In the genomic region with DNA sequence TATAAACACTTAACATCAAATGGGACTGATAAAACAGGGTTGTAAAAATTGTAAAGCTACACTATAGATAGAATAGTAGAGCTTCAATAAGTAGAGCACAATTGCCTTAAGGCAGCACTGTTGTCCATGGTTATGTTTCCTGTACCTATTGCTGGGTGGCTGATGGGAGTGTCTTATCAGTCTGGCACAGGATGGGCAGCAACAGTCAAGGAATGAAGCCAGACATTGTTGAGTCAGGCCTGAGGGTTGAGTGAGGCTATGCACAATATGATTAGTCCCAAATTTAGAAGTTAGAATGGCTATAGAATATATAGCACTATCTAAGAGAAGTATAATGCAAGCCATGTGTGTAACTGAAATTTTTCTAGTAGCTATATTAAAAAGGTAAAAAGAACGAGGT, we compare ENCODE assay signal across 20 cellular contexts. TPM values are rescaled to one million over a fixed set of nuclear protein-coding genes. Genes with fewer than 3 reads are reported as not detected.
"Had no signal": no experiment of that assay in that cellular context is flagged by ENCODE, and none has a peak within 500 bp of the region (broad histone marks: within the 10 kb centered on the region; RNA-seq: fewer than 3 reads in every experiment).

No MANE protein-coding gene starts in this region.

- H3K36me3 ChIP-seq: gastrocnemius medialis, left lung, thyroid gland had no signal

- H3K4me3 ChIP-seq: gastrocnemius medialis, left lung, thyroid gland had no signal

- ATAC-seq: activated naive CD4-positive, alpha-beta T cell treated with anti-CD3 and anti-CD28 coated beads, Interleukin-2, amount 50 U/mL, for 72 hours; activated T-cell treated with anti-CD3 and anti-CD28 coated beads, Interleukin-2, amount 50 U/mL, for 4 hours; gastrocnemius medialis; left lung; natural killer cell treated with Interleukin-12 subunit alpha and Interleukin-12 subunit beta and Interleukin-15 and Interleukin-18, amount 100 ng/mL, for 72 hours; stimulated activated naive B cell treated with anti-CD40 and anti-IgM and Interleukin-4, amounts not matched to agents 10 μg/mL and 1 μg/mL and 100 μg/mL, for 72 hours had no signal

- H3K9me3 ChIP-seq: gastrocnemius medialis, left lung, thyroid gland had no signal

- DNase-seq: activated CD4-positive, alpha-beta memory T cell treated with anti-CD3 and anti-CD28 coated beads, Interleukin-2, amount 10 ng/mL, durations not matched to agents 7 days and 5 days; activated CD4-positive, alpha-beta T cell treated with anti-CD3 and anti-CD28 coated beads for 4 hours; activated gamma-delta T cell; activated T-cell treated with anti-CD3 and anti-CD28 coated beads, Interleukin-2, amount 50 U/mL, for 4 hours; cortex of kidney; effector memory CD4-positive, alpha-beta T cell; gastrocnemius medialis; islet precursor cell; left lung; mesenchymal stem cell; posterior cingulate gyrus; retina; stimulated activated CD4-positive, alpha-beta T cell treated with anti-CD3 and anti-CD28 coated beads, Interleukin-2, amount 100 ng/mL, for 48 hours; stimulated activated naive B cell treated with anti-CD40 and anti-IgM and Interleukin-4, amounts not matched to agents 10 μg/mL and 1 μg/mL and 100 μg/mL, for 72 hours; T-helper 1 cell; T1000; thyroid gland had no signal

- H3K27me3 ChIP-seq: thyroid gland had no signal

- H3K4me1 ChIP-seq: gastrocnemius medialis, thyroid gland had no signal

- FAIRE-seq: urothelium cell line had no signal

- H3K27ac ChIP-seq: gastrocnemius medialis, left lung, thyroid gland had no signal

RNA-seq across cellular contexts. Expression of a gene that starts 25.0 kb away (rescaled TPM):
- total RNA-seq: activated CD4-positive, alpha-beta memory T cell treated with anti-CD3 and anti-CD28 coated beads, Interleukin-2, amount 10 ng/mL, durations not matched to agents 7 days and 5 days; activated naive CD4-positive, alpha-beta T cell treated with anti-CD3 and anti-CD28 coated beads, Interleukin-2, amount 50 U/mL, for 72 hours; activated T-cell treated with anti-CD3 and anti-CD28 coated beads, Interleukin-2, amount 50 U/mL, for 4 hours; natural killer cell treated with Interleukin-12 subunit alpha and Interleukin-12 subunit beta and Interleukin-15 and Interleukin-18, amount 100 ng/mL, for 72 hours had no signal
